Comparison of ENCODE assay signal across 2 cellular contexts in the genomic region with DNA sequence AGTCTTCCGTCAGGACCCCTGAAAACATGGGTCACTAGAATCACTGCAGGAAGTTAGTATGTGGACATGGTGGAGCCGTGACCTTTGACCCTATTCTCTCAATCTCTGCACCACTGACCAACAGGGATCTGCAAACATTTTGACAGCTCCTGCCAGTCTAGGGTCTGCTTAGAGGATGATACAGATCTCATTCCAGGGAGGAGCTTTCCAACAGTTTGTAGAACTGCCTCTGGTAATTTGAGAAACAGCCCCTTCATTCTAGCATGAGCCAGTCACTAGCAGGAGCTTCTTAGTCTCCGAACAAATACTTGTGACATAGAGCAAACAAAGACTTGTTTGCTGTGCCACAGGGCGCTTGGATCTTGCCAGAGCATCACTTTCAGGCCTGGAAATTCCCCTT.
TF ChIP-seq lines count a peak whose summit lies in the region.

No MANE protein-coding gene starts in this region.

TF ChIP-seq in A549, 52 proteins besides CTCF, POLR2A, EP300 and RAD21 (continued from another document):
- TF ChIP-seq JUN (IDR thresholded peaks at IDR 0.05) (no peak), MAX (IDR thresholded peaks at IDR 0.05) (no peak)
TF ChIP-seq in A549: peak in this region for 0.

TF ChIP-seq in HepG2, 621 proteins besides CTCF, POLR2A, EP300 and RAD21 (continues in another document):
- TF ChIP-seq PAXIP1 (CRISPR knock-in tag; conservative IDR thresholded peaks at IDR 0.05) (no peak), ZXDC (CRISPR knock-in tag; IDR thresholded peaks at IDR 0.05) (no peak), HMG20B (CRISPR knock-in tag; conservative IDR thresholded peaks at IDR 0.05) (0 out of 2 replicates have a peak, but pooled peaks have one; percentile 55), DPF2 (CRISPR knock-in tag; IDR thresholded peaks at IDR 0.05; ENCODE audit: borderline replicate concordance, low read depth) (no peak), PHF8 (CRISPR knock-in tag; IDR thresholded peaks at IDR 0.05) (no peak), ETV6 (CRISPR knock-in tag; conservative IDR thresholded peaks at IDR 0.05) (no peak), MTF1 (CRISPR knock-in tag; IDR thresholded peaks at IDR 0.05) (no peak), NR2F1 (CRISPR knock-in tag; IDR thresholded peaks at IDR 0.05) (0 out of 4 replicates have a peak, but pooled peaks of 1 of the 2 experiments have one; percentile 13), ZNF790 (CRISPR knock-in tag; IDR thresholded peaks at IDR 0.05; ENCODE audit: borderline replicate concordance) (no peak), GFI1 (CRISPR knock-in tag; IDR thresholded peaks at IDR 0.05; ENCODE audit: borderline replicate concordance) (peak; percentile 92), NR2F6 (IDR thresholded peaks at IDR 0.05) (peak; percentile 72), NR2F6 (CRISPR knock-in tag; IDR thresholded peaks at IDR 0.05) (peak; percentile 48; the same call in 1 of the 2 replicates), HNF4G (IDR thresholded peaks at IDR 0.05; ENCODE audit: borderline replicate concordance, low read depth, low read length) (0 out of 2 replicates have a peak, but pooled peaks have one; percentile 22), HNF4G (CRISPR knock-in tag; IDR thresholded peaks at IDR 0.05; ENCODE audit: borderline replicate concordance, low read depth) (no peak), ZBTB33 (CRISPR knock-in tag; IDR thresholded peaks at IDR 0.05) (no peak), PHF5A (CRISPR knock-in tag; IDR thresholded peaks at IDR 0.05; ENCODE audit: low read depth, unreplicated experiment) (no peak), HDAC6 (IDR thresholded peaks at IDR 0.05; ENCODE audit: low read depth, low read length) (no peak), ARNTL (CRISPR knock-in tag; IDR thresholded peaks at IDR 0.05) (no peak), ATF2 (CRISPR knock-in tag; IDR thresholded peaks at IDR 0.05) (no peak), HNF4A (CRISPR knock-in tag; IDR thresholded peaks at IDR 0.05) (peak; percentile 27; the same call in 1 of the 2 replicates), REPIN1 (CRISPR knock-in tag; IDR thresholded peaks at IDR 0.05; ENCODE audit: borderline replicate concordance, low read depth) (no peak), FOXP1 (IDR thresholded peaks at IDR 0.05) (no peak), FOXP1 (CRISPR knock-in tag; IDR thresholded peaks at IDR 0.05) (no peak), NAIF1 (CRISPR knock-in tag; IDR thresholded peaks at IDR 0.05; ENCODE audit: borderline replicate concordance) (no peak), ZBTB38 (CRISPR knock-in tag; IDR thresholded peaks at IDR 0.05) (no peak), ESRRA (CRISPR knock-in tag; IDR thresholded peaks at IDR 0.05; ENCODE audit: low read depth) (no peak), STAT5B (CRISPR knock-in tag; IDR thresholded peaks at IDR 0.05) (no peak), NR2C2 (CRISPR knock-in tag; IDR thresholded peaks at IDR 0.05; ENCODE audit: borderline replicate concordance) (peak; percentile 71), ZZZ3 (CRISPR knock-in tag; IDR thresholded peaks at IDR 0.05; ENCODE audit: borderline replicate concordance) (no peak), ZNF768 (CRISPR knock-in tag; IDR thresholded peaks at IDR 0.05) (no peak), TOE1 (CRISPR knock-in tag; IDR thresholded peaks at IDR 0.05) (no peak)
- TF ChIP-seq, protein P1, sequence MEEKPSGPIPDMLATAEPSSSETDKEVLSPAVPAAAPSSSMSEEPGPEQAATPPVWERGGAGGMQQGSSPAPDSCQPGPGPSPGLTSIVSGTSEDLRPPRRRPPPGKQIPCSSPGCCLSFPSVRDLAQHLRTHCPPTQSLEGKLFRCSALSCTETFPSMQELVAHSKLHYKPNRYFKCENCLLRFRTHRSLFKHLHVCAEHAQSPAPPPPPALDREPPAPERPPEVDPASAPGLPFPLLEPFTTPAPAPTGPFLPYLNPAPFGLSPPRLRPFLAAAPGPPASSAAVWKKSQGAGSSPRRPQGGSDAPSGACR (CRISPR knock-in tag; IDR thresholded peaks at IDR 0.05) = no peak
- TF ChIP-seq, protein P2, sequence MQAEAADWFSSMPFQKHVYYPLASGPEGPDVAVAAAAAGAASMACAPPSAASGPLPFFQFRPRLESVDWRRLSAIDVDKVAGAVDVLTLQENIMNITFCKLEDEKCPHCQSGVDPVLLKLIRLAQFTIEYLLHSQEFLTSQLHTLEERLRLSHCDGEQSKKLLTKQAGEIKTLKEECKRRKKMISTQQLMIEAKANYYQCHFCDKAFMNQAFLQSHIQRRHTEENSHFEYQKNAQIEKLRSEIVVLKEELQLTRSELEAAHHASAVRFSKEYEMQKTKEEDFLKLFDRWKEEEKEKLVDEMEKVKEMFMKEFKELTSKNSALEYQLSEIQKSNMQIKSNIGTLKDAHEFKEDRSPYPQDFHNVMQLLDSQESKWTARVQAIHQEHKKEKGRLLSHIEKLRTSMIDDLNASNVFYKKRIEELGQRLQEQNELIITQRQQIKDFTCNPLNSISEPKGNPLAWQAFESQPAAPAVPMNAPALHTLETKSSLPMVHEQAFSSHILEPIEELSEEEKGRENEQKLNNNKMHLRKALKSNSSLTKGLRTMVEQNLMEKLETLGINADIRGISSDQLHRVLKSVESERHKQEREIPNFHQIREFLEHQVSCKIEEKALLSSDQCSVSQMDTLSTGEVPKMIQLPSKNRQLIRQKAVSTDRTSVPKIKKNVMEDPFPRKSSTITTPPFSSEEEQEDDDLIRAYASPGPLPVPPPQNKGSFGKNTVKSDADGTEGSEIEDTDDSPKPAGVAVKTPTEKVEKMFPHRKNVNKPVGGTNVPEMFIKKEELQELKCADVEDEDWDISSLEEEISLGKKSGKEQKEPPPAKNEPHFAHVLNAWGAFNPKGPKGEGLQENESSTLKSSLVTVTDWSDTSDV (CRISPR knock-in tag; IDR thresholded peaks at IDR 0.05) = no peak
- TF ChIP-seq, protein P3, sequence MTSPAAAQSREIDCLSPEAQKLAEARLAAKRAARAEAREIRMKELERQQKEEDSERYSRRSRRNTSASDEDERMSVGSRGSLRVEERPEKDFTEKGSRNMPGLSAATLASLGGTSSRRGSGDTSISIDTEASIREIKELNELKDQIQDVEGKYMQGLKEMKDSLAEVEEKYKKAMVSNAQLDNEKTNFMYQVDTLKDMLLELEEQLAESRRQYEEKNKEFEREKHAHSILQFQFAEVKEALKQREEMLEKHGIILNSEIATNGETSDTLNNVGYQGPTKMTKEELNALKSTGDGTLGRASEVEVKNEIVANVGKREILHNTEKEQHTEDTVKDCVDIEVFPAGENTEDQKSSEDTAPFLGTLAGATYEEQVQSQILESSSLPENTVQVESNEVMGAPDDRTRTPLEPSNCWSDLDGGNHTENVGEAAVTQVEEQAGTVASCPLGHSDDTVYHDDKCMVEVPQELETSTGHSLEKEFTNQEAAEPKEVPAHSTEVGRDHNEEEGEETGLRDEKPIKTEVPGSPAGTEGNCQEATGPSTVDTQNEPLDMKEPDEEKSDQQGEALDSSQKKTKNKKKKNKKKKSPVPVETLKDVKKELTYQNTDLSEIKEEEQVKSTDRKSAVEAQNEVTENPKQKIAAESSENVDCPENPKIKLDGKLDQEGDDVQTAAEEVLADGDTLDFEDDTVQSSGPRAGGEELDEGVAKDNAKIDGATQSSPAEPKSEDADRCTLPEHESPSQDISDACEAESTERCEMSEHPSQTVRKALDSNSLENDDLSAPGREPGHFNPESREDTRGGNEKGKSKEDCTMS (CRISPR knock-in tag; conservative IDR thresholded peaks at IDR 0.05) = no peak
- TF ChIP-seq, protein P4, sequence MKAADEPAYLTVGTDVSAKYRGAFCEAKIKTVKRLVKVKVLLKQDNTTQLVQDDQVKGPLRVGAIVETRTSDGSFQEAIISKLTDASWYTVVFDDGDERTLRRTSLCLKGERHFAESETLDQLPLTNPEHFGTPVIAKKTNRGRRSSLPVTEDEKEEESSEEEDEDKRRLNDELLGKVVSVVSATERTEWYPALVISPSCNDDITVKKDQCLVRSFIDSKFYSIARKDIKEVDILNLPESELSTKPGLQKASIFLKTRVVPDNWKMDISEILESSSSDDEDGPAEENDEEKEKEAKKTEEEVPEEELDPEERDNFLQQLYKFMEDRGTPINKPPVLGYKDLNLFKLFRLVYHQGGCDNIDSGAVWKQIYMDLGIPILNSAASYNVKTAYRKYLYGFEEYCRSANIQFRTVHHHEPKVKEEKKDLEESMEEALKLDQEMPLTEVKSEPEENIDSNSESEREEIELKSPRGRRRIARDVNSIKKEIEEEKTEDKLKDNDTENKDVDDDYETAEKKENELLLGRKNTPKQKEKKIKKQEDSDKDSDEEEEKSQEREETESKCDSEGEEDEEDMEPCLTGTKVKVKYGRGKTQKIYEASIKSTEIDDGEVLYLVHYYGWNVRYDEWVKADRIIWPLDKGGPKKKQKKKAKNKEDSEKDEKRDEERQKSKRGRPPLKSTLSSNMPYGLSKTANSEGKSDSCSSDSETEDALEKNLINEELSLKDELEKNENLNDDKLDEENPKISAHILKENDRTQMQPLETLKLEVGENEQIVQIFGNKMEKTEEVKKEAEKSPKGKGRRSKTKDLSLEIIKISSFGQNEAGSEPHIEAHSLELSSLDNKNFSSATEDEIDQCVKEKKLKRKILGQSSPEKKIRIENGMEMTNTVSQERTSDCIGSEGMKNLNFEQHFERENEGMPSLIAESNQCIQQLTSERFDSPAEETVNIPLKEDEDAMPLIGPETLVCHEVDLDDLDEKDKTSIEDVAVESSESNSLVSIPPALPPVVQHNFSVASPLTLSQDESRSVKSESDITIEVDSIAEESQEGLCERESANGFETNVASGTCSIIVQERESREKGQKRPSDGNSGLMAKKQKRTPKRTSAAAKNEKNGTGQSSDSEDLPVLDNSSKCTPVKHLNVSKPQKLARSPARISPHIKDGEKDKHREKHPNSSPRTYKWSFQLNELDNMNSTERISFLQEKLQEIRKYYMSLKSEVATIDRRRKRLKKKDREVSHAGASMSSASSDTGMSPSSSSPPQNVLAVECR (CRISPR knock-in tag; IDR thresholded peaks at IDR 0.05; ENCODE audit: borderline replicate concordance) = no peak
